15 cellular contexts compared by ENCODE assay signal in genomic region chr5:44663991-44664710, GRCh38.
DNase-seq lines count a peak whose midpoint lies in the region; ATAC-seq and TF ChIP-seq lines count a peak whose summit lies in the region.
"Had no signal": no experiment of that assay in that cellular context is flagged by ENCODE, and none has a peak within 500 bp of the region (broad histone marks: within the 10 kb centered on the region; RNA-seq: fewer than 3 reads in every experiment).

No MANE protein-coding gene starts in this region.

- H2BK5ac ChIP-seq in mesenchymal stem cell (ENCODE audit: low read depth, low read length, poor library complexity, severe bottlenecking) = no peak overlapping the region

- TF ChIP-seq RAD21 in HCT116 (IDR thresholded peaks at IDR 0.05; ENCODE audit: low read depth) = no peak

- H3K27me3 ChIP-seq in HCT116 (ENCODE audit: insufficient read depth, low read length) (no peaks in the 10 kb centered on the region), mesenchymal stem cell (ENCODE audit: control insufficient read depth in 1 of 2, insufficient read depth in 1 of 2, low read length in 2 of 2) (no peaks in the 10 kb centered on the region), aorta (ENCODE audit: control insufficient read depth in 1 of 2, insufficient read depth in 2 of 2, low read length in 1 of 2) (no peaks in the 10 kb centered on the region)

- no peak overlapping the region for H3K9ac ChIP-seq in HCT116 (ENCODE audit: low read length)
- H3K9ac ChIP-seq in mesenchymal stem cell (ENCODE audit: low read length) = peak overlapping the region; percentile 39

- no TSS peak for BruUV-seq in HCT116 (replicated peaks; lab: Mats Ljungman, UMichigan)

- POLR2A ChIA-PET in HCT116 (lab: Charles Lee) = no interaction called here

- no peaks in the 10 kb centered on the region for H3K79me2 ChIP-seq in HCT116 (ENCODE audit: insufficient read depth, low read length)

- no peaks in the 10 kb centered on the region for H3K9me2 ChIP-seq in HCT116 (ENCODE audit: insufficient read depth)

- peaks cover 3 to 21% of the 10 kb centered on the region in 2 experiments; a peak in 2 of 4 replicates for H3K4me1 ChIP-seq in HCT116 (ENCODE audit: control insufficient read depth in 1 of 2, insufficient read depth in 2 of 2, low read length in 2 of 2)
- no peaks in the 10 kb centered on the region for H3K4me1 ChIP-seq in mesenchymal stem cell (ENCODE audit: control insufficient read depth, insufficient read depth, low read depth, low read length)
- H3K4me1 ChIP-seq in aorta (ENCODE audit: control insufficient read depth in 1 of 2, insufficient read depth in 2 of 2, low read length in 2 of 2) = no peaks in the 10 kb centered on the region

- H3K9me3 ChIP-seq in HCT116 (ENCODE audit: control insufficient read depth in 1 of 2, insufficient read depth in 1 of 2, low read depth in 1 of 2, low read length in 2 of 2) (no peaks in the 10 kb centered on the region), mesenchymal stem cell (ENCODE audit: control insufficient read depth, low read length) (no peaks in the 10 kb centered on the region), aorta (ENCODE audit: control insufficient read depth, low read length) (no peaks in the 10 kb centered on the region)

- no peak for ATAC-seq in HCT116
- peak; percentile 62 for ATAC-seq in aorta (ENCODE audit: low FRiP score)

- H4K20me1 ChIP-seq in HCT116 (ENCODE audit: insufficient read depth) = no peaks in the 10 kb centered on the region

- H3K4me3 ChIP-seq in HCT116 (replicated peaks in 1 of 2; ENCODE audit: low read depth in 1 of 2, low read length in 2 of 2) = no peak overlapping the region
- no peak overlapping the region for H3K4me3 ChIP-seq in mesenchymal stem cell (ENCODE audit: insufficient read depth in 1 of 2, low read depth in 1 of 2, low read length in 2 of 2)
- no peak overlapping the region for H3K4me3 ChIP-seq in aorta (ENCODE audit: low read length in 2 of 2)
- H3K4me3 ChIP-seq: PC-9 had no signal

- H4K8ac ChIP-seq in mesenchymal stem cell (ENCODE audit: low read length) = no peak overlapping the region

- peak; percentile 23 for DNase-seq in NCI-H82 (lab: John Stamatoyannopoulos, UW)
- DNase-seq in NCI-H82 treated with DMSO at 0.1 percent for 48 hours (lab: John Stamatoyannopoulos, UW; ENCODE audit: unreplicated experiment) = no peak
- DNase-seq in HCT116 (ENCODE audit: low read depth, low spot score) = no peak
- no peak for DNase-seq in mesenchymal stem cell
- DNase-seq in aorta = no peak
- no peak for DNase-seq in activated CD8-positive, alpha-beta memory T cell treated with anti-CD3 and anti-CD28 coated beads, Interleukin-2, amount 50 U/mL, for 4 hours
- no peak for DNase-seq in stimulated activated CD4-positive, alpha-beta T cell treated with anti-CD3 and anti-CD28 coated beads, Interleukin-2, amount 100 ng/mL, for 48 hours
- DNase-seq: CD4-positive, alpha-beta T cell; DND-41; GDM1; KG1; NCI-H1092 treated with DMSO at 0.1 percent for 48 hours; NCI-H2029; NCI-H526; PC-9 had no signal

- H3K36me3 ChIP-seq in HCT116 (ENCODE audit: control insufficient read depth in 1 of 2, insufficient read depth in 2 of 2, low read length in 2 of 2) = no peaks in the 10 kb centered on the region
- no peaks in the 10 kb centered on the region for H3K36me3 ChIP-seq in mesenchymal stem cell (ENCODE audit: control insufficient read depth in 1 of 2, insufficient read depth in 2 of 2, low read depth in 1 of 2, low read length in 2 of 2)
- no peaks in the 10 kb centered on the region for H3K36me3 ChIP-seq in aorta (ENCODE audit: control insufficient read depth in 1 of 2, insufficient read depth in 2 of 2, low read length in 1 of 2)

- TF ChIP-seq POLR2A in HCT116 (IDR thresholded peaks at IDR 0.05; ENCODE audit: borderline replicate concordance, extremely low read depth, insufficient read depth, insufficient read length) = no peak

- H3K27ac ChIP-seq in HCT116 (ENCODE audit: low read depth, low read length) (no peak overlapping the region), mesenchymal stem cell (ENCODE audit: low read length, poor library complexity, severe bottlenecking) (no peak overlapping the region), aorta (ENCODE audit: low read depth in 1 of 2, low read length in 2 of 2) (no peak overlapping the region)
- H3K27ac ChIP-seq: PC-9 had no signal

- no peak overlapping the region for H2AFZ ChIP-seq in HCT116 (ENCODE audit: low read depth, low read length, poor library complexity, severe bottlenecking)
- no peak overlapping the region for H2AFZ ChIP-seq in mesenchymal stem cell (ENCODE audit: low read depth, low read length)
- H2AFZ ChIP-seq: PC-9 had no signal

- no peak overlapping the region for H3K18ac ChIP-seq in mesenchymal stem cell (ENCODE audit: low read depth in 1 of 2, low read length in 2 of 2)

- no peak overlapping the region for H4K91ac ChIP-seq in mesenchymal stem cell (ENCODE audit: low read length)

- no peak for TF ChIP-seq CTCF in HCT116 (IDR thresholded peaks at IDR 0.05 in 2 of 3, conservative IDR thresholded peaks at IDR 0.05 in 1 of 3; ENCODE audit: borderline replicate concordance in 1 of 3, insufficient read depth in 1 of 3, low read depth in 2 of 3, low read length in 2 of 3)

- CTCF ChIA-PET in HCT116 (lab: Charles Lee) = no interaction called here

- H3K4ac ChIP-seq in mesenchymal stem cell (ENCODE audit: low read depth in 1 of 2, low read length in 2 of 2) = no peak overlapping the region

- no peaks in the 10 kb centered on the region for H3K79me1 ChIP-seq in mesenchymal stem cell (replicated peaks; ENCODE audit: low read length, poor library complexity, severe bottlenecking)

- H3K4me2 ChIP-seq in HCT116 (ENCODE audit: low read length) = peak overlapping the region; percentile 59
- no peak overlapping the region for H3K4me2 ChIP-seq in mesenchymal stem cell (ENCODE audit: low read length, poor library complexity, severe bottlenecking)
- H3K4me2 ChIP-seq: PC-9 had no signal

- H2BK15ac ChIP-seq in mesenchymal stem cell (ENCODE audit: low read depth, poor library complexity, severe bottlenecking) = no peak overlapping the region

- RAD21 ChIA-PET in HCT116 (lab: Charles Lee; ENCODE audit: low non-redundant PET in 1 of 2, low total read pairs in 2 of 2, uncharacterized antibody in 2 of 2, unreplicated experiment in 2 of 2) = no interaction called here

- no peak overlapping the region for H2BK120ac ChIP-seq in mesenchymal stem cell (ENCODE audit: low read depth, low read length)

- no peak overlapping the region for H2AK5ac ChIP-seq in mesenchymal stem cell (ENCODE audit: low read length, severe bottlenecking)

- no peak overlapping the region for H2BK12ac ChIP-seq in mesenchymal stem cell (ENCODE audit: low read length in 2 of 2)

- H3K14ac ChIP-seq in mesenchymal stem cell (ENCODE audit: low read length in 2 of 2) = no peak overlapping the region

- WGBS in mesenchymal stem cell = 85% methylated on average over 9 of the region's 10 CpGs
- WGBS in aorta, 2 donors = 92 to 96% methylated on average over 10 of the region's 10 CpGs

- H3K23ac ChIP-seq in mesenchymal stem cell (ENCODE audit: low read length in 2 of 2) = no peak overlapping the region

- intact Hi-C loops in HCT116 (cut with micrococcal nuclease) (no loop called here), aorta (cut with DNase I) (no loop called here)

TF ChIP-seq in HCT116, 20 proteins besides CTCF, POLR2A, EP300 and RAD21 (continues in another document):
- TF ChIP-seq ZBTB33 (IDR thresholded peaks at IDR 0.05; ENCODE audit: extremely low read depth, insufficient replicate concordance, low read length) (no peak), ATF3 (IDR thresholded peaks at IDR 0.05) (no peak), EZH2 (IDR thresholded peaks at IDR 0.05) (no peak), CEBPB (IDR thresholded peaks at IDR 0.05; ENCODE audit: low read depth) (no peak), JUND (IDR thresholded peaks at IDR 0.05) (no peak), EGR1 (IDR thresholded peaks at IDR 0.05; ENCODE audit: low read depth) (no peak), ZFX (IDR thresholded peaks at IDR 0.05) (no peak), ZNF274 (IDR thresholded peaks at IDR 0.05; ENCODE audit: low read depth, low read length) (no peak), MAX (IDR thresholded peaks at IDR 0.05) (no peak), YY1 (IDR thresholded peaks at IDR 0.05; ENCODE audit: extremely low read depth, insufficient replicate concordance, low read depth, low read length) (no peak), FOSL1 (IDR thresholded peaks at IDR 0.05; ENCODE audit: low read depth) (no peak), ELF1 (IDR thresholded peaks at IDR 0.05; ENCODE audit: borderline replicate concordance, low read depth) (no peak), EZH2phosphoT487 (IDR thresholded peaks at IDR 0.05; ENCODE audit: borderline replicate concordance) (no peak), CBX3 (IDR thresholded peaks at IDR 0.05; ENCODE audit: low read depth) (no peak), SIN3A (IDR thresholded peaks at IDR 0.05; ENCODE audit: low read depth) (no peak)
